Comparison of ENCODE assay signal across 34 cellular contexts in genomic region chr14:84410344-84410743, GRCh38.
"Had no signal": no experiment of that assay in that cellular context is flagged by ENCODE, and none has a peak within 500 bp of the region (broad histone marks: within the 10 kb centered on the region; RNA-seq: fewer than 3 reads in every experiment).

No MANE protein-coding gene starts in this region.

- H3K4me2 ChIP-seq: KMS-11 had no signal

- H3K9ac ChIP-seq: KMS-11 had no signal

- H3K27me3 ChIP-seq: MG63 had no signal

- H3K36me3 ChIP-seq: MG63 had no signal

- DNase-seq: Karpas-422, Kasumi-1, MG63, MM.1S, MV-4-11, NCI-H1048, NCI-H1092, NCI-H1092 treated with DMSO at 0.1 percent for 48 hours, NCI-H1105, NCI-H1105 treated with DMSO at 0.1 percent for 48 hours, NCI-H1417, NCI-H1417 treated with DMSO at 0.1 percent for 48 hours, NCI-H1436, NCI-H1436 treated with DMSO at 0.1 percent for 48 hours, NCI-H146, NCI-H1694 treated with DMSO at 0.1 percent for 48 hours, NCI-H187, NCI-H187 treated with DMSO at 0.1 percent for 48 hours, NCI-H1930, NCI-H2029, NCI-H2029 treated with DMSO at 0.1 percent for 48 hours, NCI-H2081, NCI-H2081 treated with DMSO at 0.1 percent for 48 hours, NCI-H2107, NCI-H2171, NCI-H2171 treated with DMSO at 0.1 percent for 48 hours, NCI-H2227 treated with DMSO at 0.1 percent for 48 hours, NCI-H345, NCI-H446, NCI-H446 treated with DMSO at 0.1 percent for 48 hours, NCI-H510A, NCI-H510A treated with DMSO at 0.1 percent for 48 hours, NCI-H524 had no signal

- H3K27ac ChIP-seq: KMS-11 had no signal

- H3K4me3 ChIP-seq: MG63 had no signal

- H3K9me3 ChIP-seq: MG63 had no signal
